In genomic region chr12:7131502-7131866, GRCh38 we compare ENCODE assay signal across 8 cellular contexts. TPM values are rescaled to one million over a fixed set of nuclear protein-coding genes. Genes with fewer than 3 reads are reported as not detected.
DNase-seq lines count a peak whose midpoint lies in the region; TF ChIP-seq lines count a peak whose summit lies in the region.

No MANE protein-coding gene starts in this region.

- no peak overlapping the region for H3K14ac ChIP-seq in trophoblast cell (ENCODE audit: low read length)

- H3K4me3 ChIP-seq in OCI-LY7 (ENCODE audit: low read depth, low read length, poor library complexity, severe bottlenecking), result peak overlapping the region; percentile 79
- peak overlapping the region; percentile 80 for H3K4me3 ChIP-seq in effector memory CD4-positive, alpha-beta T cell (ENCODE audit: insufficient read depth, low read depth, low read length, poor library complexity, severe bottlenecking)
- no peak overlapping the region for H3K4me3 ChIP-seq in trophoblast cell (ENCODE audit: low read depth, low read length)

- no peaks in the 10 kb centered on the region for H4K20me1 ChIP-seq in OCI-LY7 (ENCODE audit: insufficient read depth, low read length)

- intact Hi-C loops in OCI-LY7 (cut with micrococcal nuclease; ENCODE audit: unreplicated experiment), result no loop called here

- H2AFZ ChIP-seq in OCI-LY7 (ENCODE audit: low read length) (no peak overlapping the region), trophoblast cell (ENCODE audit: insufficient read depth, low read length, poor library complexity) (no peak overlapping the region)

- no peak for TF ChIP-seq CTCF in OCI-LY7 (conservative IDR thresholded peaks at IDR 0.05; ENCODE audit: low read length)
- TF ChIP-seq CTCF in GM20000 (IDR thresholded peaks at IDR 0.05; ENCODE audit: extremely low read depth, missing control alignments), result no peak

- H3K4me1 ChIP-seq in OCI-LY7 (ENCODE audit: insufficient read depth, low read length, poor library complexity, severe bottlenecking), result peaks cover 20% of the 10 kb centered on the region
- H3K4me1 ChIP-seq in effector memory CD4-positive, alpha-beta T cell (ENCODE audit: control insufficient read depth, insufficient read depth, low read length, poor library complexity, severe bottlenecking), result peaks cover 19% of the 10 kb centered on the region
- peaks cover 14 to 19% of the 10 kb centered on the region in 2 experiments for H3K4me1 ChIP-seq in trophoblast cell (ENCODE audit: control insufficient read depth in 1 of 2, insufficient read depth in 2 of 2, low read length in 2 of 2)

- no peak overlapping the region for H4K8ac ChIP-seq in trophoblast cell (ENCODE audit: low read depth, low read length)

- peak; percentile 9 for TF ChIP-seq POLR2A in GM18526 (IDR thresholded peaks at IDR 0.05; ENCODE audit: extremely low read depth, insufficient read length)

- H3K4ac ChIP-seq in trophoblast cell (ENCODE audit: low read depth, low read length), result no peak overlapping the region

- POLR2A ChIA-PET in OCI-LY7 (lab: Charles Lee), result no interaction called here

- no peak overlapping the region for H3K9ac ChIP-seq in trophoblast cell (ENCODE audit: low read length)

- H3K18ac ChIP-seq in trophoblast cell (ENCODE audit: low read length), result no peak overlapping the region

- no peak overlapping the region for H3K23ac ChIP-seq in trophoblast cell (ENCODE audit: low read length)

- H3K9me3 ChIP-seq in OCI-LY7 (ENCODE audit: low read length) (no peaks in the 10 kb centered on the region), trophoblast cell (ENCODE audit: insufficient read depth, low read depth, low read length) (no peaks in the 10 kb centered on the region)
- no peaks in the 10 kb centered on the region for H3K9me3 ChIP-seq in effector memory CD4-positive, alpha-beta T cell (ENCODE audit: control insufficient read depth, low read length)

- no TSS peak for BruUV-seq in OCI-LY7 (replicated peaks; lab: Mats Ljungman, UMichigan)

- no peaks in the 10 kb centered on the region for H3K79me1 ChIP-seq in trophoblast cell (ENCODE audit: low read length)

- H3K79me2 ChIP-seq in OCI-LY7 (ENCODE audit: insufficient read depth, low read depth, low read length) (no peaks in the 10 kb centered on the region), trophoblast cell (ENCODE audit: control insufficient read depth, insufficient read depth, low read length, poor library complexity) (peaks cover 2% of the 10 kb centered on the region)

- no peaks in the 10 kb centered on the region for H3K27me3 ChIP-seq in effector memory CD4-positive, alpha-beta T cell (replicated peaks; ENCODE audit: control insufficient read depth, insufficient read depth, low read length, poor library complexity, severe bottlenecking)
- no peaks in the 10 kb centered on the region for H3K27me3 ChIP-seq in trophoblast cell (ENCODE audit: insufficient read depth, low read length)

- no peak overlapping the region for H4K91ac ChIP-seq in trophoblast cell (ENCODE audit: low read depth, low read length)

- H3K27ac ChIP-seq in OCI-LY7 (ENCODE audit: low read depth, low read length, poor library complexity, severe bottlenecking) (no peak overlapping the region), trophoblast cell (ENCODE audit: low read depth, low read length) (no peak overlapping the region)
- H3K27ac ChIP-seq in effector memory CD4-positive, alpha-beta T cell (ENCODE audit: insufficient read depth, low read length, poor library complexity, severe bottlenecking), result peak overlapping the region; percentile 74

- CTCF ChIA-PET in OCI-LY7 (lab: Charles Lee; ENCODE audit: unreplicated experiment), result no interaction called here

- DNase-seq in OCI-LY7 (ENCODE audit: low spot score) (no peak), trophoblast cell (peak; percentile 69 to 85), CD1c-positive myeloid dendritic cell (ENCODE audit: extremely low spot score) (no peak), SKM-1 treated with dmso at 0.1 percent for 144 hours (lab: John Stamatoyannopoulos, UW; ENCODE audit: unreplicated experiment) (no peak), NCI-H1694 treated with DMSO at 0.1 percent for 48 hours (lab: John Stamatoyannopoulos, UW) (no peak), GM20000 (ENCODE audit: low spot score) (no peak)
- DNase-seq in effector memory CD4-positive, alpha-beta T cell, result peak in 1 of 3 donors; percentile 13

- H3K9me2 ChIP-seq in OCI-LY7 (ENCODE audit: insufficient read depth, low read length), result no peaks in the 10 kb centered on the region

- H2BK120ac ChIP-seq in trophoblast cell (ENCODE audit: insufficient read depth, low read length, poor library complexity), result no peak overlapping the region

- peak overlapping the region; percentile 86 for H3K4me2 ChIP-seq in OCI-LY7 (ENCODE audit: low read length)
- H3K4me2 ChIP-seq in trophoblast cell (ENCODE audit: low read length), result peak overlapping the region; percentile 82

- no peak overlapping the region for H2AK5ac ChIP-seq in trophoblast cell (ENCODE audit: low read length)

- H3K36me3 ChIP-seq in OCI-LY7 (ENCODE audit: insufficient read depth, low read length), result peaks cover 5% of the 10 kb centered on the region; the same call in 1 of the 2 replicates
- peaks cover 33% of the 10 kb centered on the region for H3K36me3 ChIP-seq in effector memory CD4-positive, alpha-beta T cell (ENCODE audit: control insufficient read depth, insufficient read depth, low read length)
- H3K36me3 ChIP-seq in trophoblast cell (ENCODE audit: control insufficient read depth in 1 of 2, insufficient read depth in 2 of 2, low read length in 2 of 2), result peaks cover 16 to 24% of the 10 kb centered on the region in 2 experiments

- no peak overlapping the region for H2BK5ac ChIP-seq in trophoblast cell (ENCODE audit: low read depth, low read length, poor library complexity)

- WGBS in trophoblast cell (ENCODE audit: extremely low coverage, insufficient coverage, insufficient read length), result no CpG with 5 or more reads among the region's 7 CpGs

- no peak overlapping the region for H2BK12ac ChIP-seq in trophoblast cell (ENCODE audit: low read length)

- no peak overlapping the region for H4K12ac ChIP-seq in trophoblast cell (ENCODE audit: low read depth, low read length)

RNA-seq across cellular contexts. Expression of gene CLSTN3, which starts 1.3 kb away (rescaled TPM):
- total RNA-seq in OCI-LY7 (2014; rRNA removed; shearing (Covaris generic)), result 17.9 and 34.2 TPM in 2 replicates
- 17.3 and 18.5 TPM in 2 replicates for total RNA-seq in OCI-LY7 (2022)
- polyA plus RNA-seq in trophoblast cell (2013), result 28.4 and 33.1 TPM in 2 replicates

RNA-seq across cellular contexts. Expression of gene RBP5, which starts 2.8 kb away (rescaled TPM):
- not detected in 2 replicates for total RNA-seq in OCI-LY7 (2014; rRNA removed; shearing (Covaris generic))
- 0.70 and 1.4 TPM in 2 replicates for total RNA-seq in OCI-LY7 (2022)
- 0.15 and 0.23 TPM in 2 replicates for polyA plus RNA-seq in trophoblast cell (2013)

RNA-seq across cellular contexts. Expression of gene C1RL, which starts 22.5 kb away (rescaled TPM):
- total RNA-seq in OCI-LY7 (2014; rRNA removed; shearing (Covaris generic)), result 2.9 and 3.0 TPM in 2 replicates
- total RNA-seq in OCI-LY7 (2022), result 7.3 and 10.4 TPM in 2 replicates
- 16.4 and 17.3 TPM in 2 replicates for polyA plus RNA-seq in trophoblast cell (2013)

RNA-seq across cellular contexts. Expression of gene C1R, which starts 39.2 kb away (rescaled TPM):
- total RNA-seq in OCI-LY7 (2014; rRNA removed; shearing (Covaris generic)), result not detected in 2 replicates
- 0.30 TPM in 1 of 2 replicates, not detected in the other for total RNA-seq in OCI-LY7 (2022)
- 0.49 and 0.57 TPM in 2 replicates for polyA plus RNA-seq in trophoblast cell (2013)

RNA-seq across cellular contexts. Expression of gene PEX5, which starts 58.0 kb away (rescaled TPM):
- 45.6 and 54.4 TPM in 2 replicates for total RNA-seq in OCI-LY7 (2014; rRNA removed; shearing (Covaris generic))
- total RNA-seq in OCI-LY7 (2022), result 99.9 and 107 TPM in 2 replicates
- 7.2 and 7.9 TPM in 2 replicates for polyA plus RNA-seq in trophoblast cell (2013)

Comparison
In these comparisons a context has a peak if more than half of its experiments do, and no peak if none do; other contexts are left out.
1. DNase-seq: peak in trophoblast cell (2 of 2); none in OCI-LY7 (single experiment), CD1c-positive myeloid dendritic cell (single experiment), SKM-1 treated with dmso at 0.1 percent for 144 hours (single experiment), NCI-H1694 treated with DMSO at 0.1 percent for 48 hours (single experiment) and GM20000 (single experiment).